In genomic region chr18:80149667-80150066, GRCh38 we compare ENCODE assay signal across 23 cellular contexts.
"Had no signal": no experiment of that assay in that cellular context is flagged by ENCODE, and none has a peak within 500 bp of the region (broad histone marks: within the 10 kb centered on the region; RNA-seq: fewer than 3 reads in every experiment).

No MANE protein-coding gene starts in this region.

- H3K4me3 ChIP-seq: lung, skin epidermis, thyroid gland had no signal

- H3K9me3 ChIP-seq: psoas muscle, stomach, thyroid gland had no signal

- ATAC-seq: left colon; left ventricle myocardium superior; naive thymus-derived CD8-positive, alpha-beta T cell; psoas muscle; right cardiac atrium had no signal

- H3K36me3 Mint-ChIP-seq: immature natural killer cell; naive thymus-derived CD8-positive, alpha-beta T cell had no signal

- H3K4me1 Mint-ChIP-seq: nephron progenitor cell had no signal

- H3K27ac Mint-ChIP-seq: immature natural killer cell, nephron progenitor cell had no signal

- H3K4me1 ChIP-seq: psoas muscle had no signal

- H3K36me3 ChIP-seq: stomach, thyroid gland had no signal

- H3K9me3 Mint-ChIP-seq: immature natural killer cell; naive thymus-derived CD8-positive, alpha-beta T cell; nephron progenitor cell had no signal

- H3K27ac ChIP-seq: dorsolateral prefrontal cortex, psoas muscle, thyroid gland had no signal

- DNase-seq: dorsolateral prefrontal cortex; effector CD4-positive, alpha-beta T cell; hypothalamus; immature natural killer cell; islet precursor cell; kidney glomerular epithelial cell; left colon; left ventricle myocardium superior; mesendoderm; midbrain; naive thymus-derived CD8-positive, alpha-beta T cell; nephron progenitor cell; nucleus accumbens; psoas muscle; right cardiac atrium; stimulated activated CD4-positive, alpha-beta T cell treated with anti-CD3 and anti-CD28 coated beads, Interleukin-15, amount 100 ng/mL, for 24 hours; stimulated activated CD4-positive, alpha-beta T cell treated with anti-CD3 and anti-CD28 coated beads, Interleukin-2, amount 100 ng/mL, for 48 hours; stimulated activated naive CD4-positive, alpha-beta T cell treated with Interleukin-2 at 50 U/mL for 16 hours; stomach; thyroid gland; trophoblast cell had no signal

- H3K27me3 ChIP-seq: dorsolateral prefrontal cortex, stomach, thyroid gland had no signal
